23 cellular contexts compared by ENCODE assay signal in the genomic region with DNA sequence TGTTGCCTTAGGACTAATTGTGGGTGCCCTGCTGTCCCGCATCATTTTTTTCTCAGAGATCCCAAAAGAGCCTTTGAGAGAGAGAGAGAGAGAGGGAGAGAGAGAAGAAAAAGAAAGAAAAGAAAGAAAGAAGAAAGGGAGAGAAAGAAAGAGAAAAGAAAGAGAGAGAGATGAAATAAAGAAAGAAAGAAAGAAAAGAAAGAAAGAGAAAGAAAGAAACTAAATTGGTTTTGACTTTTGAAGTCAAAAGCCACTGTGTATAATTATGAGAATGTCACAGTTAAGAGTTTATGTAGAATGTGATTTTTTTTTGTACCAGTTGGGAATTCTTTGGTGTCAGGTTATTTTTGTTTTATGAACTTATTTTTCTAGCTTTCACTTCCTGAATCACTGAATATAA.
"Had no signal": no experiment of that assay in that cellular context is flagged by ENCODE, and none has a peak within 500 bp of the region (broad histone marks: within the 10 kb centered on the region; RNA-seq: fewer than 3 reads in every experiment).

No MANE protein-coding gene starts in this region.

- ATAC-seq: activated naive CD8-positive, alpha-beta T cell treated with anti-CD3 and anti-CD28 coated beads, Interleukin-2, amount 50 U/mL, for 24 hours; heart right ventricle; left colon; sciatic nerve; stimulated activated memory B cell treated with anti-CD40 and anti-IgM and Interleukin-4, amounts not matched to agents 10 μg/mL and 1 μg/mL and 100 μg/mL, for 72 hours; T-helper 17 cell had no signal

- H3K27ac ChIP-seq: heart right ventricle, stomach, suprapubic skin, tibial nerve had no signal

- H3K27me3 Mint-ChIP-seq: activated CD4-positive, alpha-beta T cell treated with anti-CD3 and anti-CD28 coated beads, Interleukin-2, amount 10 ng/mL, durations not matched to agents 7 days and 5 days; activated naive CD8-positive, alpha-beta T cell treated with anti-CD3 and anti-CD28 coated beads, Interleukin-2, amount 50 U/mL, for 24 hours; activated T-cell treated with anti-CD3 and anti-CD28 coated beads, Interleukin-2, amount 50 U/mL, for 24 hours; stimulated activated memory B cell treated with anti-CD40 and anti-IgM and Interleukin-4, amounts not matched to agents 10 μg/mL and 1 μg/mL and 100 μg/mL, for 72 hours; T-helper 17 cell had no signal

- H3K4me3 Mint-ChIP-seq: activated CD4-positive, alpha-beta T cell treated with anti-CD3 and anti-CD28 coated beads, Interleukin-2, amount 10 ng/mL, durations not matched to agents 7 days and 5 days; activated naive CD8-positive, alpha-beta T cell treated with anti-CD3 and anti-CD28 coated beads, Interleukin-2, amount 50 U/mL, for 24 hours; activated T-cell treated with anti-CD3 and anti-CD28 coated beads, Interleukin-2, amount 50 U/mL, for 24 hours; nephron progenitor cell; stimulated activated memory B cell treated with anti-CD40 and anti-IgM and Interleukin-4, amounts not matched to agents 10 μg/mL and 1 μg/mL and 100 μg/mL, for 72 hours; T-helper 17 cell had no signal

- H3K4me1 ChIP-seq: heart right ventricle, stomach, suprapubic skin, tibial nerve had no signal

- H3K9me3 ChIP-seq: heart right ventricle, stomach, suprapubic skin, tibial nerve had no signal

- H3K4me3 ChIP-seq: heart right ventricle, stomach, suprapubic skin, tibial nerve had no signal

- H3K27me3 ChIP-seq: heart right ventricle, stomach, suprapubic skin, tibial nerve had no signal

- H3K4me1 Mint-ChIP-seq: activated CD4-positive, alpha-beta T cell treated with anti-CD3 and anti-CD28 coated beads, Interleukin-2, amount 10 ng/mL, durations not matched to agents 7 days and 5 days; activated naive CD8-positive, alpha-beta T cell treated with anti-CD3 and anti-CD28 coated beads, Interleukin-2, amount 50 U/mL, for 24 hours; nephron progenitor cell; T-helper 17 cell had no signal

- DNase-seq: activated CD4-positive, alpha-beta T cell treated with anti-CD3 and anti-CD28 coated beads, Interleukin-2, amount 10 ng/mL, durations not matched to agents 7 days and 5 days; activated CD4-positive, CD25-positive, alpha-beta regulatory T cell treated with anti-CD3 and anti-CD28 coated beads, Interleukin-2, amount 50 U/mL, for 72 hours; activated naive CD4-positive, alpha-beta T cell; activated naive CD8-positive, alpha-beta T cell treated with anti-CD3 and anti-CD28 coated beads, Interleukin-2, amount 50 U/mL, for 24 hours; activated T-cell treated with anti-CD3 and anti-CD28 coated beads, Interleukin-2, amount 50 U/mL, for 24 hours; cerebellar nuclear complex; effector CD8-positive, alpha-beta T cell; erythroblast; foreskin fibroblast; heart right ventricle; islet precursor cell; left colon; nephron progenitor cell; nucleus accumbens; small intestine; stimulated activated CD4-positive, alpha-beta T cell treated with anti-CD3 and anti-CD28 coated beads, Interleukin-2, amount 100 ng/mL, for 24 hours; stomach; T-helper 17 cell had no signal

- H3K27ac Mint-ChIP-seq: activated CD4-positive, alpha-beta T cell treated with anti-CD3 and anti-CD28 coated beads, Interleukin-2, amount 10 ng/mL, durations not matched to agents 7 days and 5 days; activated naive CD8-positive, alpha-beta T cell treated with anti-CD3 and anti-CD28 coated beads, Interleukin-2, amount 50 U/mL, for 24 hours; activated T-cell treated with anti-CD3 and anti-CD28 coated beads, Interleukin-2, amount 50 U/mL, for 24 hours; activated T-helper 2 cell treated with anti-CD3 and anti-CD28 coated beads, Interferon-gamma antibody, Interleukin-2, Interleukin-4, amounts not matched to agents 10 μg/mL and 5 μg/mL and 100 μg/mL, durations not matched to agents 14 hours and 24 hours and 36 hours; nephron progenitor cell; stimulated activated memory B cell treated with anti-CD40 and anti-IgM and Interleukin-4, amounts not matched to agents 10 μg/mL and 1 μg/mL and 100 μg/mL, for 72 hours; T-helper 17 cell had no signal

- H3K9me3 Mint-ChIP-seq: activated CD4-positive, alpha-beta T cell treated with anti-CD3 and anti-CD28 coated beads, Interleukin-2, amount 10 ng/mL, durations not matched to agents 7 days and 5 days; activated naive CD8-positive, alpha-beta T cell treated with anti-CD3 and anti-CD28 coated beads, Interleukin-2, amount 50 U/mL, for 24 hours; activated T-cell treated with anti-CD3 and anti-CD28 coated beads, Interleukin-2, amount 50 U/mL, for 24 hours; activated T-helper 2 cell treated with anti-CD3 and anti-CD28 coated beads, Interferon-gamma antibody, Interleukin-2, Interleukin-4, amounts not matched to agents 10 μg/mL and 5 μg/mL and 100 μg/mL, durations not matched to agents 14 hours and 24 hours and 36 hours; nephron progenitor cell; stimulated activated memory B cell treated with anti-CD40 and anti-IgM and Interleukin-4, amounts not matched to agents 10 μg/mL and 1 μg/mL and 100 μg/mL, for 72 hours had no signal
